In genomic region chr15:73633111-73633990, GRCh38 we compare ENCODE assay signal across 8 cellular contexts. TPM values are rescaled to one million over a fixed set of nuclear protein-coding genes. Genes with fewer than 3 reads are reported as not detected.
DNase-seq lines count a peak whose midpoint lies in the region; ATAC-seq and TF ChIP-seq lines count a peak whose summit lies in the region.

TSS of gene NPTN (minus strand) at chr15:73633389. CDS start at chr15:73633215, 174 bp downstream.

- H3K4me3 Mint-ChIP-seq in CD8-positive, alpha-beta T cell = peak within 1 kb of the TSS; percentile 82

- H3K4me1 ChIP-seq in CD8-positive, alpha-beta T cell (ENCODE audit: insufficient read depth, low read length) = peaks cover 33% of the 10 kb centered on the region

- H3K27ac ChIP-seq in CD8-positive, alpha-beta T cell (ENCODE audit: low read depth, low read length) = peak within 1 kb of the TSS; percentile 25

- no peaks in the 10 kb centered on the region for H3K9me3 Mint-ChIP-seq in CD8-positive, alpha-beta T cell

- peak; percentile 96 to 98 (median 97) for DNase-seq in CD8-positive, alpha-beta T cell
- peak; percentile 95 for DNase-seq in HS-27A (ENCODE audit: low read depth)
- DNase-seq in NK-92 (lab: John Stamatoyannopoulos, UW; ENCODE audit: unreplicated experiment) = peak; percentile 83
- peak; percentile 99 for DNase-seq in activated CD8-positive, alpha-beta memory T cell treated with anti-CD3 and anti-CD28 coated beads for 24 hours
- DNase-seq in effector CD8-positive, alpha-beta T cell (lab: John Stamatoyannopoulos, UW) = peak; percentile 96
- peak; percentile 99 for DNase-seq in medulla oblongata (ENCODE audit: extremely low spot score)
- peak; percentile 96 for DNase-seq in stimulated activated CD8-positive, alpha-beta memory T cell treated with anti-CD3 and anti-CD28 coated beads, Interleukin-12 subunit alpha, Interleukin-12 subunit beta, amount 100 ng/mL, for 1 hour (ENCODE audit: low read depth)

- H3K36me3 ChIP-seq in CD8-positive, alpha-beta T cell (ENCODE audit: insufficient read depth, low read length) = no peaks in the 10 kb centered on the region

- no peaks in the 10 kb centered on the region for H3K36me3 Mint-ChIP-seq in CD8-positive, alpha-beta T cell

- no peaks in the 10 kb centered on the region for H3K27me3 ChIP-seq in CD8-positive, alpha-beta T cell (ENCODE audit: insufficient read depth, low read length)

- no peaks in the 10 kb centered on the region for H3K9me3 ChIP-seq in CD8-positive, alpha-beta T cell (ENCODE audit: low read length)

- CTCF ChIA-PET in CD8-positive, alpha-beta T cell (lab: Charles Lee) = interaction anchor here (1.1 to 5.0 kb wide), 5 partner anchors 10 to 73 kb away, joined by 3 to 42 read pairs (median 10); no protein-coding TSS in a partner anchor

- H3K27me3 Mint-ChIP-seq in CD8-positive, alpha-beta T cell (ENCODE audit: low read depth) = peaks cover 8% of the 10 kb centered on the region

- TF ChIP-seq CTCF in CD8-positive, alpha-beta T cell (IDR thresholded peaks at IDR 0.05) = no peak

- H3K4me3 ChIP-seq in CD8-positive, alpha-beta T cell (ENCODE audit: low read depth, low read length) = peak within 1 kb of the TSS; percentile 51

- H3K4me1 Mint-ChIP-seq in CD8-positive, alpha-beta T cell (ENCODE audit: low read depth) = peaks cover 45% of the 10 kb centered on the region

- intact Hi-C loops in CD8-positive, alpha-beta T cell (cut with DNase I, micrococcal nuclease) = loop anchor here (2.0 to 10.0 kb wide), 11 partner anchors 291 to 1821 kb away; partner anchors contain the start of genes ADPGK (in 2 of the 2), MYO9A (in 2 of the 2), SENP8 (in 2 of the 2) and BBS4 (in 1 of the 2)

- peak; percentile 90 for ATAC-seq in CD8-positive, alpha-beta T cell
- peak; percentile 81 for ATAC-seq in GM19467 (IDR thresholded peaks at IDR 0.05; ENCODE audit: unreplicated experiment)

- POLR2A ChIA-PET in CD8-positive, alpha-beta T cell (lab: Charles Lee) = interaction anchor here (1.0 to 1.6 kb wide), 2 partner anchors 13 to 64 kb away, joined by 3 read pairs; no protein-coding TSS in a partner anchor

- H3K27ac Mint-ChIP-seq in CD8-positive, alpha-beta T cell = peak within 1 kb of the TSS; percentile 81

RNA-seq across cellular contexts. Expression of gene NPTN, which starts in this region (rescaled TPM):
- 10 to 100 TPM; 12.5 to 18.2 TPM for total RNA-seq in CD8-positive, alpha-beta T cell

Comparison
In these comparisons a context has a peak if more than half of its experiments do, and no peak if none do; other contexts are left out.
1. Peak in every context shown above with its lines: DNase-seq, ATAC-seq, H3K4me3 ChIP-seq and H3K27ac ChIP-seq.